In the genomic region with DNA sequence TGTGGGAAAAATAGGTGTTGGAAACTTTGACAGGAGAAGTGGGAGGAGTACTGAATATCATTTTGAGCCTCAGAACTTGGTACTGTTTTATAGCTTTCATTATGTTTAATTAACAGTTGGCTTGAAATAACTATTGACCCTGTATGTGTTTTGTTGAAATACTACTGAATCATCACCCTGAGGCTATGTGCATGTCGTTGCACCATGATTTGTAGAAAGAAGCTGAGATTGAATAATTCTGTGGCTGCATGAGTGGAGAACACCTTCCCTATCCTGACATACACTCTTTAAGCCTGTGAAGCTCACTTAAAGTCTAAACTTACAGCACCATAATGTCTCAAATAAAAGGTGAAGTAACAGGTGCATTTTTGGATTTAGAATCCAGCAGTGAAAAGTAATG, we compare ENCODE assay signal across 25 cellular contexts.
"Had no signal": no experiment of that assay in that cellular context is flagged by ENCODE, and none has a peak within 500 bp of the region (broad histone marks: within the 10 kb centered on the region; RNA-seq: fewer than 3 reads in every experiment).

No MANE protein-coding gene starts in this region.

- H3K27me3 ChIP-seq: neutrophil, pancreas, right lobe of liver, sigmoid colon, stomach, thyroid gland, tibial nerve, upper lobe of left lung, uterus had no signal

- ATAC-seq: naive thymus-derived CD8-positive, alpha-beta T cell; natural killer cell treated with Interleukin-12 subunit alpha and Interleukin-12 subunit beta and Interleukin-15 and Interleukin-18, amount 100 ng/mL, for 72 hours; pancreas; right cardiac atrium; right lobe of liver; stimulated activated effector memory CD8-positive, alpha-beta T cell treated with anti-CD3 and anti-CD28 coated beads, Interleukin-12 subunit alpha, Interleukin-12 subunit beta, amount 100 ng/mL, for 72 hours; stimulated activated naive B cell treated with anti-CD40 and anti-IgM and Interleukin-4, amounts not matched to agents 10 μg/mL and 1 μg/mL and 100 μg/mL, for 72 hours had no signal

- H3K4me3 ChIP-seq: pancreas, prostate gland, right lobe of liver, sigmoid colon, stomach, thoracic aorta, thyroid gland, tibial nerve, upper lobe of left lung, uterus had no signal

- H3K27ac ChIP-seq: neutrophil, pancreas, prostate gland, right lobe of liver, sigmoid colon, stomach, thoracic aorta, thyroid gland, tibial nerve, upper lobe of left lung, uterus had no signal

- H3K36me3 ChIP-seq: neutrophil, pancreas, prostate gland, right lobe of liver, sigmoid colon, stomach, thoracic aorta, thyroid gland, tibial nerve, upper lobe of left lung, uterus had no signal

- FAIRE-seq: pancreas, small intestine had no signal

- DNase-seq: naive thymus-derived CD8-positive, alpha-beta T cell; nephron progenitor cell; nucleus accumbens; pancreas; right cardiac atrium; right lobe of liver; sigmoid colon; small intestine; stimulated activated CD4-positive, alpha-beta T cell treated with anti-CD3 and anti-CD28 coated beads, Interleukin-15, amount 100 ng/mL, for 24 hours; stimulated activated CD4-positive, alpha-beta T cell treated with anti-CD3 and anti-CD28 coated beads, Interleukin-2, amount 100 ng/mL, for 24 hours; stimulated activated CD4-positive, alpha-beta T cell treated with anti-CD3 and anti-CD28 coated beads, Interleukin-2, amount 100 ng/mL, for 48 hours; stimulated activated CD4-positive, alpha-beta T cell treated with anti-CD3 and anti-CD28 coated beads, Interleukin-4, amount 100 ng/mL, for 24 hours; stimulated activated naive B cell treated with anti-CD40 and anti-IgM and Interleukin-4, amounts not matched to agents 10 μg/mL and 1 μg/mL and 100 μg/mL, for 72 hours; stimulated activated naive CD4-positive, alpha-beta T cell treated with Interleukin-2 at 50 U/mL for 16 hours; stomach; thyroid gland; trophoblast cell; upper lobe of left lung; uterus had no signal
